1 cellular context compared by ENCODE assay signal in the genomic region with DNA sequence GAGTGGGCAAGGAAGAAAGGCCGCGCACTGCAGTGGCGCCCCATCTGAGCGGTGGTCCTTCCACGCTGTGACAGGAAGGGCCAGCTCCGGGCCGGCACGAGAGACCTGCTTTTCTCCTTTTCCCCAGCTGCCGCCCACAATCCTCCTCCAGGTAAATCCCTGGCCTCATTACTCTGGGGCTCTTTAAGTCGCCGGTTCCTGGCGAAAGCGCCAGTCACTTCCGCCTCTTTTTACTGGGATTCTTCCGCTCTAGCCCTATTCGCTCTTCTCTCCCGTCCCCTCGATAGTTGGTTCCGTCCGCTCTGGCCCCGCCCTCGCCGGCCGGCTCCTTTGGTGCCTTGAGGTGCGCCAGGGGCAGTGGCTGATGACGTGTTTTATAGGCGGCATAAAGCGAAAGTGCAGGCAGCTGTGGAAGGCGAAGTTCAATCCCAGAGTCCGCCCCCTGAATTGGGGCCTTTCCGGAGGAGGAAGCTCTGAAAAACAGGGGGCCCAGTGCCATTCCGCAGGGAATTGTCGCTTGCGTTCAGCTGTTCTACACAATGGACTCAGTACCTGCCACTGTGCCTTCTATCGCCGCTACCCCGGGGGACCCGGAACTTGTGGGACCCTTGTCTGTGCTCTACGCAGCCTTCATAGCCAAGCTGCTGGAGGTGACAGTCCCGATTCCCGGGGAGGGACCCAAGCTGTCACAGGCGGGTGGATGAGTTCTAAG.
TF ChIP-seq lines count a peak whose summit lies in the region.

No MANE protein-coding gene starts in this region.

TF ChIP-seq in liver, 16 proteins besides CTCF, POLR2A, EP300 and RAD21 (continued from another document):
- TF ChIP-seq YY1 (IDR thresholded peaks at IDR 0.05) (peak; percentile 92), HNF4A (conservative IDR thresholded peaks at IDR 0.05) (peak; percentile 85 to 88), GABPA (IDR thresholded peaks at IDR 0.05 in 1 of 2, conservative IDR thresholded peaks at IDR 0.05 in 1 of 2) (peak; percentile 66 to 91), HNF4G (IDR thresholded peaks at IDR 0.05) (peak; percentile 70), NR2F2 (IDR thresholded peaks at IDR 0.05) (peak; percentile 79), SP1 (IDR thresholded peaks at IDR 0.05) (peak; percentile 97), FOXA2 (IDR thresholded peaks at IDR 0.05) (peak; percentile 66), JUND (IDR thresholded peaks at IDR 0.05) (peak; percentile 43 to 69), TAF1 (conservative IDR thresholded peaks at IDR 0.05) (peak; percentile 85), FOXA1 (IDR thresholded peaks at IDR 0.05) (peak; percentile 79)
- TF ChIP-seq, protein P1, sequence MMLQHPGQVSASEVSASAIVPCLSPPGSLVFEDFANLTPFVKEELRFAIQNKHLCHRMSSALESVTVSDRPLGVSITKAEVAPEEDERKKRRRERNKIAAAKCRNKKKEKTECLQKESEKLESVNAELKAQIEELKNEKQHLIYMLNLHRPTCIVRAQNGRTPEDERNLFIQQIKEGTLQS (IDR thresholded peaks at IDR 0.05) = peak; percentile 46
- TF ChIP-seq, protein P2, sequence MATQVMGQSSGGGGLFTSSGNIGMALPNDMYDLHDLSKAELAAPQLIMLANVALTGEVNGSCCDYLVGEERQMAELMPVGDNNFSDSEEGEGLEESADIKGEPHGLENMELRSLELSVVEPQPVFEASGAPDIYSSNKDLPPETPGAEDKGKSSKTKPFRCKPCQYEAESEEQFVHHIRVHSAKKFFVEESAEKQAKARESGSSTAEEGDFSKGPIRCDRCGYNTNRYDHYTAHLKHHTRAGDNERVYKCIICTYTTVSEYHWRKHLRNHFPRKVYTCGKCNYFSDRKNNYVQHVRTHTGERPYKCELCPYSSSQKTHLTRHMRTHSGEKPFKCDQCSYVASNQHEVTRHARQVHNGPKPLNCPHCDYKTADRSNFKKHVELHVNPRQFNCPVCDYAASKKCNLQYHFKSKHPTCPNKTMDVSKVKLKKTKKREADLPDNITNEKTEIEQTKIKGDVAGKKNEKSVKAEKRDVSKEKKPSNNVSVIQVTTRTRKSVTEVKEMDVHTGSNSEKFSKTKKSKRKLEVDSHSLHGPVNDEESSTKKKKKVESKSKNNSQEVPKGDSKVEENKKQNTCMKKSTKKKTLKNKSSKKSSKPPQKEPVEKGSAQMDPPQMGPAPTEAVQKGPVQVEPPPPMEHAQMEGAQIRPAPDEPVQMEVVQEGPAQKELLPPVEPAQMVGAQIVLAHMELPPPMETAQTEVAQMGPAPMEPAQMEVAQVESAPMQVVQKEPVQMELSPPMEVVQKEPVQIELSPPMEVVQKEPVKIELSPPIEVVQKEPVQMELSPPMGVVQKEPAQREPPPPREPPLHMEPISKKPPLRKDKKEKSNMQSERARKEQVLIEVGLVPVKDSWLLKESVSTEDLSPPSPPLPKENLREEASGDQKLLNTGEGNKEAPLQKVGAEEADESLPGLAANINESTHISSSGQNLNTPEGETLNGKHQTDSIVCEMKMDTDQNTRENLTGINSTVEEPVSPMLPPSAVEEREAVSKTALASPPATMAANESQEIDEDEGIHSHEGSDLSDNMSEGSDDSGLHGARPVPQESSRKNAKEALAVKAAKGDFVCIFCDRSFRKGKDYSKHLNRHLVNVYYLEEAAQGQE (IDR thresholded peaks at IDR 0.05) = peak; percentile 88
